In the genomic region with DNA sequence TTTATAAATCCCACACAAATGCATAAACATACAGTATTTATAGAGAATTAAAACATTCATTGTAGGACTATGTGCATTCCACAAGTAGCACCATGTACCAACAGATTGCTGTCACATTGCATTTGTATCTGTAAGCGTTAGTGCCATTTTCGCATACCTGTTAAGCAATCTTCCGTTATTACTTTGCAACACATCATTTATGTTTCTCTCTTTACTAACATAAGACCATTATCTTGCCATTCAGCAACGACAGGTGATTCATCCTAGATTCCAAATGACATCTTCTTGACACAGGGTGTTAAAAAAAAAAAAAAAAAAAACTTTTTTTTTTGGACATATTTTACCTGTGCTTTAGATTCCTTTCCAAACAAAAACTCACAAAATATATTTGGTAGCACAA, we compare ENCODE assay signal across 4 cellular contexts.
"Had no signal": no experiment of that assay in that cellular context is flagged by ENCODE, and none has a peak within 500 bp of the region (broad histone marks: within the 10 kb centered on the region; RNA-seq: fewer than 3 reads in every experiment).

No MANE protein-coding gene starts in this region.

- H3K9me3 ChIP-seq: HAP-1 had no signal

- H3K36me3 ChIP-seq: HAP-1 had no signal

- H2AFZ ChIP-seq: GM23248, GM23338 had no signal

- H3K27ac ChIP-seq: GM23248 had no signal

- ATAC-seq: GM23338, HCT116 had no signal

- H3K4me3 ChIP-seq: GM23248, GM23338, HAP-1 had no signal

- H3K4me2 ChIP-seq: GM23338 had no signal

- H3K9ac ChIP-seq: GM23248 had no signal
